In the genomic region with DNA sequence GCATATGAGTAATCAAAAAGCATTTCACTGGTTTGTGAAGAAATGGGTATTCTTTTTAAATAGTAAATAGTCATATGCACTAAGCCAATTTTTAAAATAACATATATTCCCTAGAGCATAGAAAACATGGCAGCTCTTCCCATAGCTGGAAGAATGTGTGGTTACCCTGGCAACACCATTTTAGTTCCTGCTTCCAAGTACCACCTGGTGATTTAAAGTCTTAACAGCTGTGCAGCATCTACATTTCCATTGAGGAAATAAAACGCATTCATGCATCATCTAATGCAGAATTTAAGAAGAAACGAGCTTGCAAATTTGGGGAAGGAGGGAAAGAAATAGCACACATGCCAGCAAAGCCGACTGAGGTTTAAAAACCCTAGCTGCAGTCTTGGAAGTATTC, we compare ENCODE assay signal across 26 cellular contexts. TPM values are rescaled to one million over a fixed set of nuclear protein-coding genes. Genes with fewer than 3 reads are reported as not detected.
DNase-seq lines count a peak whose midpoint lies in the region; TF ChIP-seq lines count a peak whose summit lies in the region.
"Had no signal": no experiment of that assay in that cellular context is flagged by ENCODE, and none has a peak within 500 bp of the region (broad histone marks: within the 10 kb centered on the region; RNA-seq: fewer than 3 reads in every experiment).

No MANE protein-coding gene starts in this region.

- no peak for TF ChIP-seq RAD21 in Ishikawa (IDR thresholded peaks at IDR 0.05; ENCODE audit: low read depth)

- no peaks in the 10 kb centered on the region for H3K27me3 Mint-ChIP-seq in nephron (ENCODE audit: low read depth)
- H3K27me3 Mint-ChIP-seq: activated CD4-positive, alpha-beta T cell treated with anti-CD3 and anti-CD28 coated beads, Interleukin-2, amount 10 ng/mL, durations not matched to agents 24 days and 14 days; memory B cell; stimulated activated memory B cell treated with anti-CD40 and anti-IgM and Interleukin-4, amounts not matched to agents 10 μg/mL and 1 μg/mL and 100 μg/mL, for 72 hours; T-cell; type B pancreatic cell had no signal

- H3K36me3 ChIP-seq in SK-N-MC (ENCODE audit: insufficient read depth, low read length), result no peaks in the 10 kb centered on the region
- H3K36me3 ChIP-seq in suprapubic skin, result no peaks in the 10 kb centered on the region
- H3K36me3 ChIP-seq: pancreas had no signal

- H3K27me3 ChIP-seq in suprapubic skin, result no peaks in the 10 kb centered on the region
- H3K27me3 ChIP-seq: pancreas had no signal

- TF ChIP-seq EP300 in Ishikawa (IDR thresholded peaks at IDR 0.05; ENCODE audit: borderline replicate concordance) (no peak), suprapubic skin (IDR thresholded peaks at IDR 0.05) (no peak)

- no peak for TF ChIP-seq CTCF in nephron (IDR thresholded peaks at IDR 0.05; ENCODE audit: unreplicated experiment in 3 of 3)
- no peak for TF ChIP-seq CTCF in suprapubic skin (IDR thresholded peaks at IDR 0.05)

- H3K4me3 ChIP-seq in SK-N-MC (peak overlapping the region; percentile 36), suprapubic skin (no peak overlapping the region)
- H3K4me3 ChIP-seq: pancreas had no signal

- H3K4me3 Mint-ChIP-seq in nephron, result no peak overlapping the region
- H3K4me3 Mint-ChIP-seq: activated CD4-positive, alpha-beta T cell treated with anti-CD3 and anti-CD28 coated beads, Interleukin-2, amount 10 ng/mL, durations not matched to agents 24 days and 14 days; memory B cell; neural crest cell; stimulated activated memory B cell treated with anti-CD40 and anti-IgM and Interleukin-4, amounts not matched to agents 10 μg/mL and 1 μg/mL and 100 μg/mL, for 72 hours; T-cell; type B pancreatic cell had no signal

- no peak overlapping the region for H3K9ac ChIP-seq in SK-N-MC (ENCODE audit: insufficient read length)
- H3K9ac ChIP-seq: KMS-11 had no signal

- H3K4me1 ChIP-seq in suprapubic skin, result peaks cover 30% of the 10 kb centered on the region
- H3K4me1 ChIP-seq: pancreas had no signal

- TF ChIP-seq POLR2A in suprapubic skin (IDR thresholded peaks at IDR 0.05), result no peak

- DNase-seq in NCI-H1417 (lab: John Stamatoyannopoulos, UW) (peak in 2 of 3 experiments; percentile 39 to 50), NCI-H1417 treated with DMSO at 0.1 percent for 48 hours (lab: John Stamatoyannopoulos, UW) (no peak), SK-N-MC (ENCODE audit: low read depth, low spot score) (no peak), NCI-H345 treated with DMSO at 0.1 percent for 48 hours (lab: John Stamatoyannopoulos, UW; ENCODE audit: unreplicated experiment) (no peak), suprapubic skin (ENCODE audit: low spot score in 2 of 2) (no peak), kidney tubule cell (ENCODE audit: low spot score) (no peak)
- DNase-seq: 8988T; activated CD4-positive, alpha-beta T cell treated with anti-CD3 and anti-CD28 coated beads, Interleukin-2, amount 10 ng/mL, durations not matched to agents 24 days and 14 days; activated effector memory CD4-positive, alpha-beta T cell treated with Interleukin-2 at 50 U/mL for 16 hours; amygdala; hypothalamus; NCI-H1436; NCI-H2107; NCI-H774; pancreas; T-cell had no signal

- peaks cover 37% of the 10 kb centered on the region for H3K4me1 Mint-ChIP-seq in nephron

- peak overlapping the region in 2 of 3 experiments; percentile 38 to 54 for H3K27ac Mint-ChIP-seq in nephron
- H3K27ac Mint-ChIP-seq: activated CD4-positive, alpha-beta T cell treated with anti-CD3 and anti-CD28 coated beads, Interleukin-2, amount 10 ng/mL, durations not matched to agents 24 days and 14 days; activated naive CD4-positive, alpha-beta T cell treated with anti-CD3 and anti-CD28 coated beads, Interleukin-2, amount 50 U/mL, for 72 hours; memory B cell; stimulated activated memory B cell treated with anti-CD40 and anti-IgM and Interleukin-4, amounts not matched to agents 10 μg/mL and 1 μg/mL and 100 μg/mL, for 72 hours; T-cell; type B pancreatic cell had no signal

- H3K27ac ChIP-seq in SK-N-MC (peak overlapping the region; percentile 73), suprapubic skin (no peak overlapping the region)
- H3K27ac ChIP-seq: C4-2B, KMS-11, pancreas, RWPE1 had no signal

- peaks cover 5% of the 10 kb centered on the region for H3K9me3 Mint-ChIP-seq in nephron
- H3K9me3 Mint-ChIP-seq: memory B cell; neural crest cell; stimulated activated memory B cell treated with anti-CD40 and anti-IgM and Interleukin-4, amounts not matched to agents 10 μg/mL and 1 μg/mL and 100 μg/mL, for 72 hours had no signal

- H3K36me3 Mint-ChIP-seq in nephron (ENCODE audit: low read depth), result peaks cover 26% of the 10 kb centered on the region
- H3K36me3 Mint-ChIP-seq: type B pancreatic cell had no signal

- H3K9me3 ChIP-seq in SK-N-MC (ENCODE audit: low read depth, low read length) (no peaks in the 10 kb centered on the region), suprapubic skin (no peaks in the 10 kb centered on the region)
- H3K9me3 ChIP-seq: pancreas had no signal

- 61% methylated on average over 3 of the region's 3 CpGs for WGBS in suprapubic skin

TF ChIP-seq in Ishikawa, 13 proteins besides CTCF, POLR2A, EP300 and RAD21:
- TF ChIP-seq TEAD4 (IDR thresholded peaks at IDR 0.05) (no peak), YY1 (IDR thresholded peaks at IDR 0.05; ENCODE audit: low read depth) (0 out of 2 replicates have a peak, but pooled peaks have one; percentile 25), CREB1 (IDR thresholded peaks at IDR 0.05; ENCODE audit: low read depth) (no peak), EGR1 (IDR thresholded peaks at IDR 0.05) (no peak)
- TF ChIP-seq, protein P1, sequence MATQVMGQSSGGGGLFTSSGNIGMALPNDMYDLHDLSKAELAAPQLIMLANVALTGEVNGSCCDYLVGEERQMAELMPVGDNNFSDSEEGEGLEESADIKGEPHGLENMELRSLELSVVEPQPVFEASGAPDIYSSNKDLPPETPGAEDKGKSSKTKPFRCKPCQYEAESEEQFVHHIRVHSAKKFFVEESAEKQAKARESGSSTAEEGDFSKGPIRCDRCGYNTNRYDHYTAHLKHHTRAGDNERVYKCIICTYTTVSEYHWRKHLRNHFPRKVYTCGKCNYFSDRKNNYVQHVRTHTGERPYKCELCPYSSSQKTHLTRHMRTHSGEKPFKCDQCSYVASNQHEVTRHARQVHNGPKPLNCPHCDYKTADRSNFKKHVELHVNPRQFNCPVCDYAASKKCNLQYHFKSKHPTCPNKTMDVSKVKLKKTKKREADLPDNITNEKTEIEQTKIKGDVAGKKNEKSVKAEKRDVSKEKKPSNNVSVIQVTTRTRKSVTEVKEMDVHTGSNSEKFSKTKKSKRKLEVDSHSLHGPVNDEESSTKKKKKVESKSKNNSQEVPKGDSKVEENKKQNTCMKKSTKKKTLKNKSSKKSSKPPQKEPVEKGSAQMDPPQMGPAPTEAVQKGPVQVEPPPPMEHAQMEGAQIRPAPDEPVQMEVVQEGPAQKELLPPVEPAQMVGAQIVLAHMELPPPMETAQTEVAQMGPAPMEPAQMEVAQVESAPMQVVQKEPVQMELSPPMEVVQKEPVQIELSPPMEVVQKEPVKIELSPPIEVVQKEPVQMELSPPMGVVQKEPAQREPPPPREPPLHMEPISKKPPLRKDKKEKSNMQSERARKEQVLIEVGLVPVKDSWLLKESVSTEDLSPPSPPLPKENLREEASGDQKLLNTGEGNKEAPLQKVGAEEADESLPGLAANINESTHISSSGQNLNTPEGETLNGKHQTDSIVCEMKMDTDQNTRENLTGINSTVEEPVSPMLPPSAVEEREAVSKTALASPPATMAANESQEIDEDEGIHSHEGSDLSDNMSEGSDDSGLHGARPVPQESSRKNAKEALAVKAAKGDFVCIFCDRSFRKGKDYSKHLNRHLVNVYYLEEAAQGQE (IDR thresholded peaks at IDR 0.05; ENCODE audit: low read depth), result no peak

RNA-seq across cellular contexts. Expression of a gene that starts 22.7 kb away (rescaled TPM):
- total RNA-seq in suprapubic skin, result 1,000 to 10,000 TPM in 1 of 4 donors, 100 to 1,000 TPM in 3; 632 to 1,386 (median 819) TPM

Comparison
In these comparisons a context has a peak if more than half of its experiments do, and no peak if none do; other contexts are left out.
1. DNase-seq: peak in NCI-H1417 (2 of 3); none in NCI-H1417 treated with DMSO at 0.1 percent for 48 hours (single experiment), SK-N-MC (single experiment), NCI-H345 treated with DMSO at 0.1 percent for 48 hours (single experiment), suprapubic skin (0 of 2) and kidney tubule cell (single experiment).